Comparison of ENCODE assay signal across 8 cellular contexts in genomic region chr14:73613046-73613383, GRCh38. TPM values are rescaled to one million over a fixed set of nuclear protein-coding genes. Genes with fewer than 3 reads are reported as not detected.
DNase-seq lines count a peak whose midpoint lies in the region; ATAC-seq, FAIRE-seq and TF ChIP-seq lines count a peak whose summit lies in the region.

No MANE protein-coding gene starts in this region.

- H3K36me3 ChIP-seq in WERI-Rb-1 = no peaks in the 10 kb centered on the region

- no peaks in the 10 kb centered on the region for H3K27me3 ChIP-seq in WERI-Rb-1 (ENCODE audit: insufficient read depth, low read depth, severe bottlenecking)

- TF ChIP-seq RAD21 in A549 (conservative IDR thresholded peaks at IDR 0.05 in 1 of 2, IDR thresholded peaks at IDR 0.05 in 1 of 2) = no peak

- H3K27ac ChIP-seq in A549 (peak overlapping the region; percentile 74 to 87), WERI-Rb-1 (peak overlapping the region; percentile 45; the same call in 1 of the 2 replicates)

- peak overlapping the region; percentile 79 for H3K4me2 ChIP-seq in A549

- peaks cover 3% of the 10 kb centered on the region; the same call in 1 of the 3 replicates for H3K4me1 ChIP-seq in A549

- CTCF ChIA-PET in A549 (lab: Yijun Ruan, JAX) = interaction anchor here (0.6 to 2.5 kb wide), 9 partner anchors 11 to 436 kb away, joined by 3 to 7 read pairs (median 5); partner anchors contain the start of gene ACOT4

- H3K9me3 ChIP-seq in A549 (no peaks in the 10 kb centered on the region), WERI-Rb-1 (ENCODE audit: severe bottlenecking) (no peaks in the 10 kb centered on the region)

- TF ChIP-seq POLR2A in A549 (IDR thresholded peaks at IDR 0.05; ENCODE audit: low read length) = no peak

- DNase-seq in A549 (ENCODE audit: low read depth in 1 of 2, low spot score in 1 of 2) (peak in 1 of 2 experiments; percentile 52), HFF-Myc (ENCODE audit: extremely low read depth, low read depth) (no peak), WERI-Rb-1 (no peak), Right ventricle myocardium superior (no peak), retinal pigment epithelial cell (ENCODE audit: low read depth) (no peak), SIG-M5 treated with dmso at 0.1 percent for 504 hours (lab: John Stamatoyannopoulos, UW; ENCODE audit: unreplicated experiment) (no peak)

- ATAC-seq in A549 (peak; percentile 66 to 73), Right ventricle myocardium superior (ENCODE audit: poor library complexity) (peak; percentile 32), HG03025 (IDR thresholded peaks at IDR 0.05; ENCODE audit: low FRiP score, unreplicated experiment) (no peak), GM21737 (IDR thresholded peaks at IDR 0.05; ENCODE audit: unreplicated experiment) (no peak)

- TF ChIP-seq CTCF in A549 (IDR thresholded peaks at IDR 0.05) (no peak), HFF-Myc (IDR thresholded peaks at IDR 0.05; ENCODE audit: low read depth, low read length, missing control alignments) (no peak), WERI-Rb-1 (IDR thresholded peaks at IDR 0.05; ENCODE audit: low read depth, low read length) (no peak), retinal pigment epithelial cell (conservative IDR thresholded peaks at IDR 0.05; ENCODE audit: low read depth, low read length) (no peak)

- H3K4me3 ChIP-seq in A549 (peak overlapping the region; percentile 63), HFF-Myc (replicated peaks; ENCODE audit: low read depth, low read length) (peak overlapping the region; percentile 49), WERI-Rb-1 (ENCODE audit: low read depth, low read length) (peak overlapping the region; percentile 57), retinal pigment epithelial cell (ENCODE audit: low read length) (peak overlapping the region; percentile 54)

- no peak for TF ChIP-seq EP300 in A549 (IDR thresholded peaks at IDR 0.05)

- WGBS in A549 (ENCODE audit: missing lambda C conversion rate) = 16% methylated on average over 13 of the region's 13 CpGs

- intact Hi-C loops in Right ventricle myocardium superior (cut with DNase I) = no loop called here

- POLR2A ChIA-PET in A549 (lab: Yijun Ruan, JAX) = interaction anchor here (0.6 to 2.0 kb wide), 16 partner anchors 11 to 405 kb away, joined by 3 to 21 read pairs (median 4); partner anchors contain the start of genes ACOT1, ACOT2, ACOT4 and PNMA1

- no peak for FAIRE-seq in A549 (lab: Jason Lieb, UNC)

TF ChIP-seq in A549, 52 proteins besides CTCF, POLR2A, EP300 and RAD21:
- TF ChIP-seq NR3C1 (IDR thresholded peaks at IDR 0.05) = no peak
- no peak for TF ChIP-seq CBX2 (IDR thresholded peaks at IDR 0.05; ENCODE audit: borderline replicate concordance, low read depth)
- TF ChIP-seq HOXB13 (CRISPR knock-in tag; IDR thresholded peaks at IDR 0.05; ENCODE audit: low read depth) = 0 out of 2 replicates have a peak, but pooled peaks have one; percentile 5
- TF ChIP-seq HDAC2 (IDR thresholded peaks at IDR 0.05) = 0 out of 2 replicates have a peak, but pooled peaks have one; percentile 1
- no peak for TF ChIP-seq MAFK (IDR thresholded peaks at IDR 0.05; ENCODE audit: partially characterized antibody)
TF ChIP-seq in A549: peak in this region for 2.

RNA-seq across cellular contexts. Expression of gene ACOT6, which starts 0.7 kb away (rescaled TPM):
- polyA plus RNA-seq in A549 (2011; rRNA removed) (not detected in 2 replicates), A549 (2017; fragmentation: RNase III; extraction: RNeasy Plus Mini Kit Qiagen cat#74134 plus additional on column Dnase treatment) (not detected in 3 replicates)
- polyA plus RNA-seq in A549 (2012; cell fraction: cytosol; rRNA removed) = not detected in 2 replicates
- polyA plus RNA-seq in A549 (2012; cell fraction: nucleus; rRNA removed) = not detected in 2 replicates
- not detected in 2 replicates for polyA minus RNA-seq in A549 (2011; rRNA and poly(A)+ RNA removed)
- not detected for total RNA-seq in Right ventricle myocardium superior

RNA-seq across cellular contexts. Expression of gene ACOT4, which starts 21.3 kb away (rescaled TPM):
- polyA plus RNA-seq in A549 (2011; rRNA removed) = 2.7 and 3.4 TPM in 2 replicates
- 1.3 and 1.9 TPM in 2 replicates for polyA plus RNA-seq in A549 (2012; cell fraction: cytosol; rRNA removed)
- polyA plus RNA-seq in A549 (2012; cell fraction: nucleus; rRNA removed) = 1.2 and 1.5 TPM in 2 replicates
- polyA plus RNA-seq in A549 (2017; fragmentation: RNase III; extraction: RNeasy Plus Mini Kit Qiagen cat#74134 plus additional on column Dnase treatment) = 1.6 TPM in 3 replicates
- polyA minus RNA-seq in A549 (2011; rRNA and poly(A)+ RNA removed) = 1.4 and 1.7 TPM in 2 replicates
- total RNA-seq in Right ventricle myocardium superior = 0.62 TPM

RNA-seq across cellular contexts. Expression of gene DNAL1, which starts 31.8 kb away (rescaled TPM):
- 9.2 and 16.3 TPM in 2 replicates for polyA plus RNA-seq in A549 (2011; rRNA removed)
- polyA plus RNA-seq in A549 (2012; cell fraction: cytosol; rRNA removed) = 1.7 and 2.2 TPM in 2 replicates
- polyA plus RNA-seq in A549 (2012; cell fraction: nucleus; rRNA removed) = 0.88 and 1.9 TPM in 2 replicates
- 7.8 to 8.3 TPM (median 8.3 TPM) in 3 replicates for polyA plus RNA-seq in A549 (2017; fragmentation: RNase III; extraction: RNeasy Plus Mini Kit Qiagen cat#74134 plus additional on column Dnase treatment)
- 3.7 TPM in 2 replicates for polyA minus RNA-seq in A549 (2011; rRNA and poly(A)+ RNA removed)
- total RNA-seq in Right ventricle myocardium superior = 11.5 TPM

RNA-seq across cellular contexts. Expression of gene ACOT2, which starts 44.0 kb away (rescaled TPM):
- polyA plus RNA-seq in A549 (2011; rRNA removed) = 59.5 and 61.6 TPM in 2 replicates
- 75.4 and 88.1 TPM in 2 replicates for polyA plus RNA-seq in A549 (2012; cell fraction: cytosol; rRNA removed)
- 115 and 143 TPM in 2 replicates for polyA plus RNA-seq in A549 (2012; cell fraction: nucleus; rRNA removed)
- 59.6 to 64.8 TPM (median 64.6 TPM) in 3 replicates for polyA plus RNA-seq in A549 (2017; fragmentation: RNase III; extraction: RNeasy Plus Mini Kit Qiagen cat#74134 plus additional on column Dnase treatment)
- 29.0 and 29.4 TPM in 2 replicates for polyA minus RNA-seq in A549 (2011; rRNA and poly(A)+ RNA removed)
- 229 TPM for total RNA-seq in Right ventricle myocardium superior

RNA-seq across cellular contexts. Expression of gene HEATR4, which starts 54.3 kb away (rescaled TPM):
- polyA plus RNA-seq in A549 (2011; rRNA removed) (0.06 and 0.15 TPM in 2 replicates), A549 (2017; fragmentation: RNase III; extraction: RNeasy Plus Mini Kit Qiagen cat#74134 plus additional on column Dnase treatment) (0.09 TPM in 1 of 3 replicates, not detected in the others)
- polyA plus RNA-seq in A549 (2012; cell fraction: cytosol; rRNA removed) = 0.01 TPM in 1 of 2 replicates, not detected in the other
- polyA plus RNA-seq in A549 (2012; cell fraction: nucleus; rRNA removed) = not detected in 2 replicates
- 0.08 and 0.24 TPM in 2 replicates for polyA minus RNA-seq in A549 (2011; rRNA and poly(A)+ RNA removed)
- total RNA-seq in Right ventricle myocardium superior = 0.08 TPM

Comparison
In these comparisons a context has a peak if more than half of its experiments do, and no peak if none do; other contexts are left out.
1. ATAC-seq: peak in A549 (2 of 2) and Right ventricle myocardium superior (single experiment); none in HG03025 (single experiment) and GM21737 (single experiment).
2. Peak in every context shown above with its lines, with median percentiles within 50 percentile points of each other: H3K4me3 ChIP-seq.